Comparison of ENCODE assay signal across 21 cellular contexts in genomic region chr13:51193387-51193786, GRCh38. TPM values are rescaled to one million over a fixed set of nuclear protein-coding genes. Genes with fewer than 3 reads are reported as not detected.
DNase-seq lines count a peak whose midpoint lies in the region; ATAC-seq, FAIRE-seq and TF ChIP-seq lines count a peak whose summit lies in the region.
"Had no signal": no experiment of that assay in that cellular context is flagged by ENCODE, and none has a peak within 500 bp of the region (broad histone marks: within the 10 kb centered on the region; RNA-seq: fewer than 3 reads in every experiment).

No MANE protein-coding gene starts in this region.

- DNase-seq in A549 (ENCODE audit: low read depth in 1 of 2, low spot score in 1 of 2) (no peak), IMR-90 (no peak), H1 (ENCODE audit: low read depth in 1 of 2, low spot score in 2 of 2) (no peak), iPS-NIHi7 (ENCODE audit: extremely low spot score) (no peak)
- no peak for DNase-seq in activated CD4-positive, CD25-positive, alpha-beta regulatory T cell (lab: John Stamatoyannopoulos, UW)
- no peak for DNase-seq in stimulated activated CD4-positive, alpha-beta T cell treated with anti-CD3 and anti-CD28 coated beads, Interleukin-4, amount 100 ng/mL, for 24 hours
- DNase-seq: 8988T; AML-193; Caco-2; Calu3; CD4-positive, alpha-beta T cell; CD8-positive, alpha-beta T cell; DMS79 treated with DMSO at 0.1 percent for 48 hours; GF-D8 had no signal

- intact Hi-C loops in IMR-90 (cut with micrococcal nuclease), result no loop called here

- H2BK15ac ChIP-seq in IMR-90 (ENCODE audit: low read depth, low read length) (no peak overlapping the region), H1 (ENCODE audit: low read length) (no peak overlapping the region)

- H3K4ac ChIP-seq in IMR-90 (ENCODE audit: low read depth, low read length) (no peak overlapping the region), H1 (replicated peaks; ENCODE audit: insufficient read length, low read depth, low read length) (no peak overlapping the region)

- H3K4me2 ChIP-seq in A549 (no peak overlapping the region), IMR-90 (ENCODE audit: low read depth, low read length) (no peak overlapping the region), H1 (ENCODE audit: insufficient read depth in 1 of 2, low read depth in 2 of 2, low read length in 2 of 2) (no peak overlapping the region)
- H3K4me2 ChIP-seq: BLaER1 treated with 17β-estradiol and CSF1 and Interleukin-3, amounts not matched to agents 10 nM and 100 nM had no signal

- H3K18ac ChIP-seq in IMR-90 (ENCODE audit: low read depth, low read length) (no peak overlapping the region), H1 (ENCODE audit: extremely low read depth, low read length) (no peak overlapping the region)

- dilution Hi-C loops in IMR-90 (cut with HindIII; ENCODE audit: low sequenced_read_pairs, unreplicated experiment), result no loop called here

- TF ChIP-seq RAD21 in A549 (conservative IDR thresholded peaks at IDR 0.05 in 1 of 2, IDR thresholded peaks at IDR 0.05 in 1 of 2) (no peak), IMR-90 (IDR thresholded peaks at IDR 0.05; ENCODE audit: low read length) (no peak), H1 (IDR thresholded peaks at IDR 0.05 in 1 of 2, conservative IDR thresholded peaks at IDR 0.05 in 1 of 2; ENCODE audit: low read depth in 2 of 2, low read length in 2 of 2) (no peak)

- POLR2A ChIA-PET in A549 (lab: Yijun Ruan, JAX) (no interaction called here), IMR-90 (lab: Charles Lee; ENCODE audit: unreplicated experiment) (no interaction called here), H1 (lab: Charles Lee; ENCODE audit: partially characterized antibody) (interaction anchor here (2.0 to 10.8 kb wide), 2 partner anchors 9 to 15 kb away, joined by 6 to 183 read pairs; no protein-coding TSS in a partner anchor)

- ATAC-seq in A549 (no peak), IMR-90 (ENCODE audit: low read depth) (no peak)
- ATAC-seq: CD8-positive, alpha-beta T cell had no signal

- no peaks in the 10 kb centered on the region; the same call in 1 of the 2 replicates for H3K23me2 ChIP-seq in H1 (ENCODE audit: low read depth, low read length)

- TF ChIP-seq EP300 in A549 (IDR thresholded peaks at IDR 0.05) (no peak), H1 (IDR thresholded peaks at IDR 0.05; ENCODE audit: borderline replicate concordance in 1 of 2, low read depth in 2 of 2, low read length in 2 of 2) (no peak)

- CTCF ChIA-PET in A549 (lab: Yijun Ruan, JAX), result interaction anchor here (1.2 to 1.5 kb wide), 2 partner anchors 10 to 93 kb away, joined by 3 to 4 read pairs; no protein-coding TSS in a partner anchor
- CTCF ChIA-PET in IMR-90 (lab: Yijun Ruan, JAX), result no interaction called here
- CTCF ChIA-PET in H1 (lab: Charles Lee; ENCODE audit: partially characterized antibody), result interaction anchor here (0.9 to 2.5 kb wide), 3 partner anchors 68 to 93 kb away, joined by 3 to 14 read pairs (median 7); no protein-coding TSS in a partner anchor

- no peak overlapping the region for H3K56ac ChIP-seq in IMR-90 (ENCODE audit: extremely low read depth, insufficient read depth, low read length)
- H3K56ac ChIP-seq in H1 (replicated peaks; ENCODE audit: insufficient read length, low read depth, low read length), result no peak overlapping the region

- no peak for TF ChIP-seq CTCF in A549 (IDR thresholded peaks at IDR 0.05)
- no peak for TF ChIP-seq CTCF in IMR-90 (conservative IDR thresholded peaks at IDR 0.05; ENCODE audit: low read depth, low read length)
- TF ChIP-seq CTCF in H1 (IDR thresholded peaks at IDR 0.05; ENCODE audit: control extremely low read depth in 1 of 3, insufficient read depth in 1 of 3, low read depth in 1 of 3, low read length in 3 of 3), result no peak

- in situ Hi-C loops in IMR-90 (cut with MboI; ENCODE audit: low sequenced_read_pairs), result no loop called here

- FAIRE-seq in A549 (lab: Jason Lieb, UNC), result no peak
- no peak for FAIRE-seq in H1 (lab: Jason Lieb, UNC)
- FAIRE-seq: A204.1, D721Med, G401.6, GM12891, GM19239 had no signal

- BruUV-seq in IMR-90 (replicated peaks; lab: Mats Ljungman, UMichigan), result no TSS peak

- H2AFZ ChIP-seq in IMR-90 (replicated peaks; ENCODE audit: low read length, poor library complexity) (no peak overlapping the region), H1 (ENCODE audit: low read length) (no peak overlapping the region)

- H3K4me3 ChIP-seq in A549 (no peak overlapping the region), IMR-90 (ENCODE audit: insufficient read depth, low read depth, low read length) (no peak overlapping the region), H1 (ENCODE audit: extremely low read depth in 1 of 4, insufficient read depth in 2 of 4, low read depth in 3 of 4, low read length in 4 of 4) (no peak overlapping the region)
- H3K4me3 ChIP-seq: BLaER1 treated with 17β-estradiol and CSF1 and Interleukin-3, amounts not matched to agents 10 nM and 100 nM had no signal

- H2BK20ac ChIP-seq in IMR-90 (ENCODE audit: low read depth, low read length) (no peak overlapping the region), H1 (ENCODE audit: low read length) (no peak overlapping the region)

- no peak overlapping the region for H3K14ac ChIP-seq in IMR-90 (replicated peaks; ENCODE audit: low read depth, low read length)
- no peak overlapping the region for H3K14ac ChIP-seq in H1 (ENCODE audit: insufficient read length)

- H3K27me3 ChIP-seq in IMR-90 (ENCODE audit: control insufficient read depth, insufficient read depth, low read length) (peaks cover 4% of the 10 kb centered on the region), H1 (replicated peaks in 1 of 4; ENCODE audit: control insufficient read depth in 3 of 4, extremely low read depth in 1 of 4, insufficient read depth in 3 of 4, low read length in 3 of 4) (peaks cover 0 to 2% (median 0%) of the 10 kb centered on the region in 4 experiments; a peak in 2 of 7 replicates)
- H3K27me3 ChIP-seq: BLaER1 treated with 17β-estradiol and CSF1 and Interleukin-3, amounts not matched to agents 10 nM and 100 nM had no signal

- H2BK120ac ChIP-seq in IMR-90 (ENCODE audit: low read depth, low read length) (no peak overlapping the region), H1 (replicated peaks; ENCODE audit: low read depth, low read length) (no peak overlapping the region)

- WGBS in A549 (ENCODE audit: missing lambda C conversion rate), result 52% methylated on average over 2 of the region's 2 CpGs
- 75% methylated on average over 2 of the region's 2 CpGs; no CpG with 5 or more reads in 1 of the 2 experiments for WGBS in IMR-90 (ENCODE audit: extremely low coverage in 2 of 2, insufficient read length in 1 of 2), 2 experiments
- WGBS in H1 (ENCODE audit: extremely low coverage in 1 of 2, insufficient coverage in 1 of 2, insufficient read length in 1 of 2, insufficient replicate concordance in 2 of 2, low coverage in 1 of 2, low lambda C conversion rate in 2 of 2, missing lambda C conversion rate in 1 of 2), 2 experiments, result 89% methylated on average over 2 of the region's 2 CpGs; no CpG with 5 or more reads in 1 of the 2 experiments

- no peaks in the 10 kb centered on the region for H3K9me3 ChIP-seq in A549
- no peaks in the 10 kb centered on the region for H3K9me3 ChIP-seq in IMR-90 (ENCODE audit: control insufficient read depth, insufficient read depth, low read length)
- H3K9me3 ChIP-seq in H1 (ENCODE audit: insufficient read depth in 2 of 2, low read depth in 1 of 2, low read length in 1 of 2), result no peaks in the 10 kb centered on the region
- H3K9me3 ChIP-seq: Caco-2 had no signal

- H4K8ac ChIP-seq in IMR-90 (ENCODE audit: low read depth in 2 of 2, low read length in 2 of 2), result no peak overlapping the region
- H4K8ac ChIP-seq in H1 (ENCODE audit: extremely low read depth, insufficient read depth, low read length), result no peak overlapping the region

- H3K36me3 ChIP-seq in IMR-90 (ENCODE audit: control insufficient read depth, insufficient read depth, low read length) (no peaks in the 10 kb centered on the region), H1 (ENCODE audit: control insufficient read depth in 2 of 4, insufficient read depth in 4 of 4, low read length in 3 of 4) (peaks cover 0 to 2% (median 0%) of the 10 kb centered on the region in 4 experiments; a peak in 1 of 8 replicates)
- H3K36me3 ChIP-seq: BLaER1 treated with 17β-estradiol and CSF1 and Interleukin-3, amounts not matched to agents 10 nM and 100 nM had no signal

- no peak overlapping the region for H3K9ac ChIP-seq in IMR-90 (ENCODE audit: low read depth, low read length)
- H3K9ac ChIP-seq in H1 (replicated peaks in 1 of 4; ENCODE audit: extremely low read depth in 1 of 4, low read depth in 3 of 4, low read length in 3 of 4), result no peak overlapping the region
- H3K9ac ChIP-seq: BLaER1 treated with 17β-estradiol and CSF1 and Interleukin-3, amounts not matched to agents 10 nM and 100 nM had no signal

- H3K23ac ChIP-seq in IMR-90 (ENCODE audit: low read depth, low read length) (no peak overlapping the region), H1 (ENCODE audit: insufficient read length) (no peak overlapping the region)

- H2BK12ac ChIP-seq in H1 (ENCODE audit: low read depth, low read length), result no peak overlapping the region

- H4K91ac ChIP-seq in IMR-90 (ENCODE audit: insufficient read depth, low read depth, low read length) (no peak overlapping the region), H1 (replicated peaks; ENCODE audit: insufficient read length, low read length) (no peak overlapping the region)

- no peaks in the 10 kb centered on the region for H3K4me1 ChIP-seq in A549
- no peaks in the 10 kb centered on the region for H3K4me1 ChIP-seq in IMR-90 (ENCODE audit: control insufficient read depth, insufficient read depth, low read length)
- no peaks in the 10 kb centered on the region for H3K4me1 ChIP-seq in H1 (replicated peaks in 1 of 4; ENCODE audit: control insufficient read depth in 3 of 4, insufficient read depth in 4 of 4, low read length in 3 of 4)
- H3K4me1 ChIP-seq: BLaER1 treated with 17β-estradiol and CSF1 and Interleukin-3, amounts not matched to agents 10 nM and 100 nM; Caco-2 had no signal

- H3K27ac ChIP-seq in A549 (no peak overlapping the region), IMR-90 (ENCODE audit: insufficient read depth, low read length) (no peak overlapping the region), H1 (ENCODE audit: low read depth, low read length) (no peak overlapping the region)
- H3K27ac ChIP-seq: BLaER1 treated with 17β-estradiol and CSF1 and Interleukin-3, amounts not matched to agents 10 nM and 100 nM; C4-2B had no signal

- H4K20me1 ChIP-seq in IMR-90 (ENCODE audit: insufficient read depth, low read length) (no peaks in the 10 kb centered on the region), H1 (replicated peaks in 1 of 2; ENCODE audit: control insufficient read depth in 1 of 2, insufficient read depth in 2 of 2, low read length in 2 of 2) (no peaks in the 10 kb centered on the region)
- H4K20me1 ChIP-seq: BLaER1 treated with 17β-estradiol and CSF1 and Interleukin-3, amounts not matched to agents 10 nM and 100 nM had no signal

- H2AK5ac ChIP-seq in IMR-90 (ENCODE audit: low read depth, low read length) (no peak overlapping the region), H1 (ENCODE audit: low read depth, low read length) (no peak overlapping the region)

- no peak for TF ChIP-seq POLR2A in A549 (IDR thresholded peaks at IDR 0.05; ENCODE audit: low read length)
- no peak for TF ChIP-seq POLR2A in IMR-90 (IDR thresholded peaks at IDR 0.05; ENCODE audit: low read depth, low read length)
- TF ChIP-seq POLR2A in H1 (IDR thresholded peaks at IDR 0.05; ENCODE audit: control extremely low read depth in 1 of 2, low read depth in 2 of 2, low read length in 2 of 2), result no peak

- no peaks in the 10 kb centered on the region for H3K9me1 ChIP-seq in IMR-90 (ENCODE audit: insufficient read depth, low read length)

- no peaks in the 10 kb centered on the region for H3K79me2 ChIP-seq in H1 (ENCODE audit: control insufficient read depth in 1 of 2, insufficient read depth in 2 of 2, low read length in 2 of 2)

- H4K5ac ChIP-seq in IMR-90 (ENCODE audit: low read depth, low read length) (no peak overlapping the region), H1 (ENCODE audit: insufficient read length, low read depth, low read length) (no peak overlapping the region)

- H2AK9ac ChIP-seq in IMR-90 (replicated peaks; ENCODE audit: low read depth, low read length, poor library complexity), result no peak overlapping the region

- H3K79me1 ChIP-seq in IMR-90 (ENCODE audit: low read depth in 1 of 2, low read length in 2 of 2) (no peaks in the 10 kb centered on the region), H1 (ENCODE audit: low read depth, low read length) (no peaks in the 10 kb centered on the region)

- no peak overlapping the region for H2BK5ac ChIP-seq in IMR-90 (ENCODE audit: low read depth, low read length, poor library complexity, severe bottlenecking)
- no peak overlapping the region for H2BK5ac ChIP-seq in H1 (ENCODE audit: low read depth, low read length)

RNA-seq across cellular contexts. Expression of gene FAM124A, which starts 28.8 kb away (rescaled TPM):
- 1.5 and 1.6 TPM in 2 replicates for polyA plus RNA-seq in A549 (2011; rRNA removed)
- polyA plus RNA-seq in A549 (2012; cell fraction: cytosol; rRNA removed), result 1.3 and 2.0 TPM in 2 replicates
- 1.3 and 1.4 TPM in 2 replicates for polyA plus RNA-seq in A549 (2012; cell fraction: nucleus; rRNA removed)
- polyA plus RNA-seq in A549 (2017; fragmentation: RNase III; extraction: RNeasy Plus Mini Kit Qiagen cat#74134 plus additional on column Dnase treatment), result 1.4 to 1.6 TPM (median 1.5 TPM) in 3 replicates
- polyA minus RNA-seq in A549 (2011; rRNA and poly(A)+ RNA removed), result 1.7 and 2.0 TPM in 2 replicates
- total RNA-seq in IMR-90 (2012; rRNA removed), result not detected in 2 replicates
- polyA plus RNA-seq in IMR-90 (2012; rRNA removed), result 0.03 and 0.04 TPM in 2 replicates
- polyA plus RNA-seq in IMR-90 (2012; cell fraction: cytosol; rRNA removed), result 0.05 and 0.07 TPM in 2 replicates
- polyA plus RNA-seq in IMR-90 (2012; cell fraction: nucleus; rRNA removed; ENCODE audit: low replicate concordance), result 0.05 TPM in 1 of 2 replicates, not detected in the other
- 47.1 and 49.9 TPM in 2 replicates for total RNA-seq in H1 (2021; fragmentation: NEBNext Ultra II Directional; extraction: Animal tissue kit (Norgen Biotek cat#: 25700))
- 40.7 and 47.1 TPM in 2 replicates for polyA plus RNA-seq in H1 (2011; rRNA removed)
- 27.7 TPM for polyA plus RNA-seq in H1 (2011; cell fraction: cytosol; rRNA removed)
- polyA plus RNA-seq in H1 (2011; cell fraction: nucleus; rRNA removed), result 38.7 TPM
- polyA plus RNA-seq in H1 (2012, experiment 1 of 2), result 29.0 to 33.9 TPM (median 30.6 TPM) in 4 replicates
- 16.3 TPM for polyA plus RNA-seq in H1 (2012, experiment 2 of 2)
- polyA plus RNA-seq in H1 (2013, experiment 1 of 2), result 32.9 TPM
- polyA plus RNA-seq in H1 (2013, experiment 2 of 2), result 34.6 TPM
- 38.0 and 39.6 TPM in 2 replicates for polyA minus RNA-seq in H1 (2011; rRNA and poly(A)+ RNA removed)
- polyA minus RNA-seq in H1 (2011; cell fraction: cytosol; rRNA and poly(A)+ RNA removed), result 34.9 TPM
- 78.7 TPM for polyA minus RNA-seq in H1 (2011; cell fraction: nucleus; rRNA and poly(A)+ RNA removed)
- total RNA-seq: CD4-positive, alpha-beta T cell had no signal

Comparison
In these comparisons a context has a peak if more than half of its experiments do, and no peak if none do; other contexts are left out.
1. RNA of gene FAM124A, which starts 28.8 kb away (polyA plus RNA-seq): 16.3 to 47.1 TPM in H1; 1.3 to 2.0 TPM in A549 and 0.03 to 0.07 TPM in IMR-90; every median in the first group is over 4 times any median in the second.
2. Of the 18 proteins assayed by ChIP-seq in both H1 and A549: peak only in H1: none; only in A549: none; in both: MAFK; in neither: 17.